In genomic region chr5:179873176-179873575, GRCh38 we compare ENCODE assay signal across 15 cellular contexts.
"Had no signal": no experiment of that assay in that cellular context is flagged by ENCODE, and none has a peak within 500 bp of the region (broad histone marks: within the 10 kb centered on the region; RNA-seq: fewer than 3 reads in every experiment).

No MANE protein-coding gene starts in this region.

- H3K9me3 ChIP-seq: stomach had no signal

- H3K27ac ChIP-seq: stomach had no signal

- H3K4me3 ChIP-seq: stomach had no signal

- H3K27me3 ChIP-seq: stomach had no signal

- H3K4me1 ChIP-seq: stomach had no signal

- DNase-seq: cortex of kidney; effector memory CD4-positive, alpha-beta T cell; immature natural killer cell; left colon; mammary epithelial cell; naive thymus-derived CD4-positive, alpha-beta T cell; nephron progenitor cell; stimulated activated CD4-positive, alpha-beta T cell treated with anti-CD3 and anti-CD28 coated beads, Interleukin-2, amount 100 ng/mL, for 24 hours; stimulated activated CD4-positive, alpha-beta T cell treated with anti-CD3 and anti-CD28 coated beads, Interleukin-4, amount 100 ng/mL, for 4 hours; stimulated activated naive B cell treated with anti-CD40 and anti-IgM and Interleukin-4, amounts not matched to agents 10 μg/mL and 1 μg/mL and 100 μg/mL, for 72 hours; stomach; substantia nigra; trophoblast cell had no signal

- ATAC-seq: esophagus mucosa; left colon; naive thymus-derived CD4-positive, alpha-beta T cell; sciatic nerve; stimulated activated naive B cell treated with anti-CD40 and anti-IgM and Interleukin-4, amounts not matched to agents 10 μg/mL and 1 μg/mL and 100 μg/mL, for 72 hours had no signal
